In genomic region chr6:13427346-13427745, GRCh38 we compare ENCODE assay signal across 1 cellular context.
TF ChIP-seq lines count a peak whose summit lies in the region.

No MANE protein-coding gene starts in this region.

TF ChIP-seq in GM12878, 131 proteins besides CTCF, POLR2A, EP300 and RAD21 (continued from another document):
- TF ChIP-seq MLLT1 (IDR thresholded peaks at IDR 0.05): no peak
- TF ChIP-seq, protein P1, sequence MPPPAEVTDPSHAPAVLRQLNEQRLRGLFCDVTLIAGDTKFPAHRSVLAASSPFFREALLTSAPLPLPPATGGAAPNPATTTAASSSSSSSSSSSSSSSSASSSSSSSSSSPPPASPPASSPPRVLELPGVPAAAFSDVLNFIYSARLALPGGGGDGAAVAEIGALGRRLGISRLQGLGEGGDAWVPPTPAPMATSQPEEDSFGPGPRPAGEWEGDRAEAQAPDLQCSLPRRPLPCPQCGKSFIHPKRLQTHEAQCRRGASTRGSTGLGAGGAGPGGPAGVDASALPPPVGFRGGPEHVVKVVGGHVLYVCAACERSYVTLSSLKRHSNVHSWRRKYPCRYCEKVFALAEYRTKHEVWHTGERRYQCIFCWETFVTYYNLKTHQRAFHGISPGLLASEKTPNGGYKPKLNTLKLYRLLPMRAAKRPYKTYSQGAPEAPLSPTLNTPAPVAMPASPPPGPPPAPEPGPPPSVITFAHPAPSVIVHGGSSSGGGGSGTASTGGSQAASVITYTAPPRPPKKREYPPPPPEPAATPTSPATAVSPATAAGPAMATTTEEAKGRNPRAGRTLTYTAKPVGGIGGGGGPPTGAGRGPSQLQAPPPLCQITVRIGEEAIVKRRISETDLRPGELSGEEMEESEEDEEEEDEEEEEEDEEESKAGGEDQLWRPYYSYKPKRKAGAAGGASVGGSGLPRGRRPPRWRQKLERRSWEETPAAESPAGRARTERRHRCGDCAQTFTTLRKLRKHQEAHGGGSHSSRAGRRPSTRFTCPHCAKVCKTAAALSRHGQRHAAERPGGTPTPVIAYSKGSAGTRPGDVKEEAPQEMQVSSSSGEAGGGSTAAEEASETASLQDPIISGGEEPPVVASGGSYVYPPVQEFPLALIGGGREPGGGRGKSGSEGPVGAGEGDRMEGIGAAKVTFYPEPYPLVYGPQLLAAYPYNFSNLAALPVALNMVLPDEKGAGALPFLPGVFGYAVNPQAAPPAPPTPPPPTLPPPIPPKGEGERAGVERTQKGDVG (CRISPR knock-in tag; IDR thresholded peaks at IDR 0.05): no peak
- TF ChIP-seq CREB1 (IDR thresholded peaks at IDR 0.05; ENCODE audit: low read depth): no peak
- no peak for TF ChIP-seq RB1 (IDR thresholded peaks at IDR 0.05; ENCODE audit: borderline replicate concordance)
- peak; percentile 11 for TF ChIP-seq RELA (IDR thresholded peaks at IDR 0.05; ENCODE audit: borderline replicate concordance, partially characterized antibody)
- no peak for TF ChIP-seq CBX3 (IDR thresholded peaks at IDR 0.05; ENCODE audit: borderline replicate concordance, low read depth)
- TF ChIP-seq IKZF1 (conservative IDR thresholded peaks at IDR 0.05): no peak
